Comparison of ENCODE assay signal across 30 cellular contexts in genomic region chr17:4623249-4623648, GRCh38. TPM values are rescaled to one million over a fixed set of nuclear protein-coding genes. Genes with fewer than 3 reads are reported as not detected.
DNase-seq lines count a peak whose midpoint lies in the region; ATAC-seq, FAIRE-seq and TF ChIP-seq lines count a peak whose summit lies in the region.
"Had no signal": no experiment of that assay in that cellular context is flagged by ENCODE, and none has a peak within 500 bp of the region (broad histone marks: within the 10 kb centered on the region; RNA-seq: fewer than 3 reads in every experiment).

No MANE protein-coding gene starts in this region.

- FAIRE-seq in HTR-8/SVneo (lab: Jason Lieb, UNC) (peak; percentile 52), bronchial epithelial cell (lab: Jason Lieb, UNC) (no peak)
- FAIRE-seq: GM12878 had no signal

- TF ChIP-seq CTCF in bronchial epithelial cell (IDR thresholded peaks at IDR 0.05; ENCODE audit: insufficient read depth, low read length, severe bottlenecking) (no peak), fibroblast of the aortic adventitia (IDR thresholded peaks at IDR 0.05; ENCODE audit: insufficient read depth, low read length) (no peak)

- no peaks in the 10 kb centered on the region for H3K36me3 ChIP-seq in bronchial epithelial cell (ENCODE audit: control insufficient read depth, insufficient read depth, low read length)
- H3K36me3 ChIP-seq: ascending aorta, BLaER1, upper lobe of right lung had no signal

- DNase-seq in HTR-8/SVneo (ENCODE audit: insufficient read length, low spot score) (no peak), bronchial epithelial cell (ENCODE audit: low read depth) (peak; percentile 87), fibroblast of the aortic adventitia (ENCODE audit: low read depth) (peak; percentile 57), renal cortical epithelial cell (ENCODE audit: low read depth) (peak; percentile 43), glomerular visceral epithelial cell (ENCODE audit: extremely low spot score) (no peak)
- no peak for DNase-seq in stimulated activated CD4-positive, alpha-beta T cell treated with anti-CD3 and anti-CD28 coated beads, Interleukin-2, amount 100 ng/mL, for 48 hours
- DNase-seq: ACHN; activated CD4-positive, alpha-beta T cell treated with anti-CD3 and anti-CD28 coated beads, Interleukin-2, amount 50 U/mL, for 48 hours; activated CD4-positive, CD25-positive, alpha-beta regulatory T cell; activated CD8-positive, alpha-beta memory T cell treated with anti-CD3 and anti-CD28 coated beads, Interleukin-2, amount 50 U/mL, for 4 hours; Caco-2; DND-41; H7; left colon; naive thymus-derived CD4-positive, alpha-beta T cell; NCI-H1417; NCI-H2081 treated with DMSO at 0.1 percent for 48 hours; NCI-H510A; occipital lobe; substantia nigra had no signal

- H3K4me3 ChIP-seq in bronchial epithelial cell (ENCODE audit: low read depth, low read length) (no peak overlapping the region), fibroblast of the aortic adventitia (ENCODE audit: low read depth, low read length) (no peak overlapping the region)
- H3K4me3 ChIP-seq: ascending aorta, BLaER1, GM12878, upper lobe of right lung had no signal

- H3K27me3 ChIP-seq in bronchial epithelial cell (ENCODE audit: control insufficient read depth, insufficient read depth, low read length), result peaks cover 1% of the 10 kb centered on the region
- H3K27me3 ChIP-seq: ascending aorta, BLaER1, upper lobe of right lung had no signal

- ATAC-seq in GM21786 (IDR thresholded peaks at IDR 0.05; ENCODE audit: unreplicated experiment) (no peak), HG02623 (IDR thresholded peaks at IDR 0.05; ENCODE audit: unreplicated experiment) (no peak)
- ATAC-seq: GM12878; left colon; naive thymus-derived CD4-positive, alpha-beta T cell; stimulated activated effector memory CD8-positive, alpha-beta T cell treated with anti-CD3 and anti-CD28 coated beads, Interleukin-12 subunit alpha, Interleukin-12 subunit beta, amount 100 ng/mL, for 72 hours had no signal

RNA-seq across cellular contexts. Expression of gene ALOX15, which starts 18.2 kb away (rescaled TPM):
- under 0.01 TPM in 1 of 2 replicates, not detected in the other for total RNA-seq in bronchial epithelial cell
- total RNA-seq in fibroblast of the aortic adventitia (ENCODE audit: low replicate concordance), result 0.98 TPM in 1 of 2 replicates, not detected in the other
- not detected in 2 replicates for total RNA-seq in renal cortical epithelial cell
- total RNA-seq: ascending aorta, epithelial cell of proximal tubule, M059J, mesenteric fat pad, occipital lobe had no signal

RNA-seq across cellular contexts. Expression of gene SMTNL2, which starts 38.9 kb away (rescaled TPM):
- not detected in 2 replicates for total RNA-seq in bronchial epithelial cell
- total RNA-seq in fibroblast of the aortic adventitia (ENCODE audit: low replicate concordance), result 0.16 TPM in 1 of 2 replicates, not detected in the other
- total RNA-seq in renal cortical epithelial cell, result under 0.01 and 16.1 TPM in 2 replicates
- total RNA-seq: GM12878; M059J; naive thymus-derived CD4-positive, alpha-beta T cell had no signal

Comparison
In these comparisons a context has a peak if more than half of its experiments do, and no peak if none do; other contexts are left out.
1. DNase-seq: peak in bronchial epithelial cell (single experiment), fibroblast of the aortic adventitia (single experiment) and renal cortical epithelial cell (single experiment); none in HTR-8/SVneo (single experiment), stimulated activated CD4-positive, alpha-beta T cell treated with anti-CD3 and anti-CD28 coated beads, Interleukin-2, amount 100 ng/mL, for 48 hours (0 of 2) and glomerular visceral epithelial cell (single experiment).